8 cellular contexts compared by ENCODE assay signal in genomic region chr16:30650369-30651123, GRCh38. TPM values are rescaled to one million over a fixed set of nuclear protein-coding genes. Genes with fewer than 3 reads are reported as not detected.
A peak's percentile ranks its signal among the peaks of the same experiment; 100 is the strongest.
DNase-seq lines count a peak whose midpoint lies in the region; ATAC-seq and TF ChIP-seq lines count a peak whose summit lies in the region.

TSS of gene PRR14 (plus strand) at chr16:30650960. CDS start at chr16:30651646, 686 bp downstream.

- H3K4me3 ChIP-seq in neural progenitor cell: peak within 1 kb of the TSS; percentile 72

- peak within 1 kb of the TSS; percentile 51 for H3K9ac ChIP-seq in neural progenitor cell

- H4K20me1 ChIP-seq in neural progenitor cell (ENCODE audit: low read depth): no peaks in the 10 kb centered on the region

- peaks cover 20% of the 10 kb centered on the region for H3F3A ChIP-seq in neural progenitor cell (ENCODE audit: low read depth)

- DNase-seq in GDM1 (lab: John Stamatoyannopoulos, UW) (peak; percentile 98), HEK293T (ENCODE audit: extremely low spot score) (peak; percentile 99), MV-4-11 (lab: John Stamatoyannopoulos, UW) (peak; percentile 100), SK-MEL-5 (ENCODE audit: low read depth, low spot score) (peak; percentile 99), foreskin keratinocyte (peak; percentile 95 to 98), neural progenitor cell (ENCODE audit: low spot score) (peak; percentile 99), stromal cell of bone marrow (ENCODE audit: low read depth) (peak; percentile 99)
- peak; percentile 99 for DNase-seq in activated naive CD4-positive, alpha-beta T cell treated with Interleukin-2 at 50 U/mL for 16 hours

- no peaks in the 10 kb centered on the region for H3K9me3 ChIP-seq in neural progenitor cell (ENCODE audit: low read depth)

- H3K27ac ChIP-seq in foreskin keratinocyte (peak within 1 kb of the TSS; percentile 53), neural progenitor cell (peak within 1 kb of the TSS; percentile 71)

- H3K36me3 ChIP-seq in neural progenitor cell: no peaks in the 10 kb centered on the region

- POLR2A ChIA-PET in HEK293T (lab: Yijun Ruan, JAX): interaction anchor here (0.7 to 3.1 kb wide), 19 partner anchors 8 to 279 kb away, joined by 3 to 27 read pairs (median 4); partner anchors contain the start of genes FBRS, SRCAP, ZNF688 and ZNF689

- peaks cover 10% of the 10 kb centered on the region for H3K79me2 ChIP-seq in neural progenitor cell (ENCODE audit: low read depth)

- H3K27me3 Mint-ChIP-seq in neural progenitor cell (ENCODE audit: insufficient read depth, low read depth): peaks cover 9% of the 10 kb centered on the region

- in situ Hi-C loops in SK-MEL-5 (cut with HindIII; ENCODE audit: low pct_unique_long_range_greater_than_20kb, low sequenced_read_pairs): no loop called here

- peak within 1 kb of the TSS; percentile 80 for H3K4me2 ChIP-seq in neural progenitor cell

- H2AFZ ChIP-seq in neural progenitor cell (replicated peaks): peak within 1 kb of the TSS; percentile 71

- peak within 1 kb of the TSS; percentile 97 for H3K4me3 Mint-ChIP-seq in neural progenitor cell

- ATAC-seq in foreskin keratinocyte: peak; percentile 85

- H3K4me1 ChIP-seq in foreskin keratinocyte (no peaks in the 10 kb centered on the region), neural progenitor cell (peaks cover 4% of the 10 kb centered on the region)

- H3K27ac Mint-ChIP-seq in neural progenitor cell: peak within 1 kb of the TSS; percentile 96

- H3K4me1 Mint-ChIP-seq in neural progenitor cell: peaks cover 19% of the 10 kb centered on the region

- peak; percentile 35 for TF ChIP-seq CTCF in foreskin keratinocyte (conservative IDR thresholded peaks at IDR 0.05)
- TF ChIP-seq CTCF in neural progenitor cell (IDR thresholded peaks at IDR 0.05): peak; percentile 28

- CTCF ChIA-PET in HEK293T (lab: Yijun Ruan, JAX): interaction anchor here (0.7 to 3.1 kb wide), 6 partner anchors 8 to 115 kb away, joined by 3 to 11 read pairs (median 4); no protein-coding TSS in a partner anchor

- H3K9me3 Mint-ChIP-seq in neural progenitor cell: no peaks in the 10 kb centered on the region

- H3K27me3 ChIP-seq in foreskin keratinocyte (no peaks in the 10 kb centered on the region), neural progenitor cell (peaks cover 23% of the 10 kb centered on the region)

- peaks cover 8% of the 10 kb centered on the region for H3K36me3 Mint-ChIP-seq in neural progenitor cell

TF ChIP-seq in HEK293T, 16 proteins besides CTCF, POLR2A, EP300 and RAD21:
- no peak for TF ChIP-seq FOXA1 (IDR thresholded peaks at IDR 0.05)
- TF ChIP-seq HDGF (IDR thresholded peaks at IDR 0.05; ENCODE audit: borderline replicate concordance): no peak
- TF ChIP-seq BHLHE40 (IDR thresholded peaks at IDR 0.05; ENCODE audit: borderline replicate concordance): no peak
- TF ChIP-seq TARDBP (IDR thresholded peaks at IDR 0.05): no peak
- TF ChIP-seq ARNT (IDR thresholded peaks at IDR 0.05): no peak
- TF ChIP-seq PKNOX1 (IDR thresholded peaks at IDR 0.05): no peak
- TF ChIP-seq FOXK2 (IDR thresholded peaks at IDR 0.05): no peak
- TF ChIP-seq SP1 (IDR thresholded peaks at IDR 0.05): no peak
- no peak for TF ChIP-seq FOXM1 (IDR thresholded peaks at IDR 0.05; ENCODE audit: borderline replicate concordance)
- TF ChIP-seq L3MBTL2 (conservative IDR thresholded peaks at IDR 0.05): no peak
- no peak for TF ChIP-seq ZNF384 (IDR thresholded peaks at IDR 0.05)
- TF ChIP-seq LEF1 (IDR thresholded peaks at IDR 0.05; ENCODE audit: borderline replicate concordance): no peak
- TF ChIP-seq CTBP1 (IDR thresholded peaks at IDR 0.05; ENCODE audit: borderline replicate concordance): no peak
- TF ChIP-seq ELF4 (IDR thresholded peaks at IDR 0.05): no peak
- TF ChIP-seq NFRKB (IDR thresholded peaks at IDR 0.05): no peak
- no peak for TF ChIP-seq SUZ12 (IDR thresholded peaks at IDR 0.05)

RNA-seq across cellular contexts. Expression of gene PRR14, which starts in this region (rescaled TPM):
- total RNA-seq in SK-MEL-5 (2014; rRNA removed; shearing (Covaris generic)): 3.0 and 5.0 TPM in 2 replicates
- polyA plus RNA-seq in SK-MEL-5 (2015; cell fraction: cytosol; rRNA removed): 29.4 and 30.0 TPM in 2 replicates
- polyA plus RNA-seq in SK-MEL-5 (2015; cell fraction: nucleus; rRNA removed): 45.8 and 59.4 TPM in 2 replicates
- 25.7 and 26.6 TPM in 2 replicates for total RNA-seq in foreskin keratinocyte
- polyA plus RNA-seq in foreskin keratinocyte: 37.0 and 39.0 TPM in 2 replicates
- 3.5 and 14.6 TPM in 2 replicates for total RNA-seq in neural progenitor cell (ENCODE audit: low replicate concordance)

Comparison
In these comparisons a context has a peak if more than half of its experiments do, and no peak if none do; other contexts are left out.
1. Peak in every context shown above with its lines: DNase-seq, ATAC-seq, H3K4me3 ChIP-seq and H3K27ac ChIP-seq.